Comparison of ENCODE assay signal across 33 cellular contexts in genomic region chr2:142722086-142722485, GRCh38.
"Had no signal": no experiment of that assay in that cellular context is flagged by ENCODE, and none has a peak within 500 bp of the region (broad histone marks: within the 10 kb centered on the region; RNA-seq: fewer than 3 reads in every experiment).

No MANE protein-coding gene starts in this region.

- H3K27me3 Mint-ChIP-seq: activated B cell treated with CpG ODN at 0.5 μM for 24 hours; activated CD4-positive, alpha-beta memory T cell treated with anti-CD3 and anti-CD28 coated beads for 36 hours; activated CD4-positive, alpha-beta T cell treated with anti-CD3 and anti-CD28 coated beads, Interleukin-2, amount 10 ng/mL, durations not matched to agents 24 days and 14 days; activated CD8-positive, alpha-beta T cell treated with anti-CD3 and anti-CD28 coated beads for 36 hours; activated naive CD4-positive, alpha-beta T cell treated with anti-CD3 and anti-CD28 coated beads, Interleukin-2, amount 10 ng/mL, durations not matched to agents 7 days and 5 days; activated naive CD4-positive, alpha-beta T cell treated with anti-CD3 and anti-CD28 coated beads, Interleukin-2, amount 50 U/mL, for 24 hours; activated naive CD8-positive, alpha-beta T cell; activated naive CD8-positive, alpha-beta T cell treated with anti-CD3 and anti-CD28 coated beads, Interleukin-2, amount 10 ng/mL, durations not matched to agents 7 days and 5 days; activated naive CD8-positive, alpha-beta T cell treated with anti-CD3 and anti-CD28 coated beads, Interleukin-2, amount 50 U/mL, for 24 hours; activated T-cell treated with anti-CD3 and anti-CD28 coated beads, Interleukin-2, amount 50 U/mL, for 24 hours; brain had no signal

- H3K36me3 Mint-ChIP-seq: activated CD4-positive, alpha-beta memory T cell treated with anti-CD3 and anti-CD28 coated beads for 36 hours; activated naive CD4-positive, alpha-beta T cell treated with anti-CD3 and anti-CD28 coated beads, Interleukin-2, amount 10 ng/mL, durations not matched to agents 7 days and 5 days; activated naive CD4-positive, alpha-beta T cell treated with anti-CD3 and anti-CD28 coated beads, Interleukin-2, amount 50 U/mL, for 24 hours; activated naive CD8-positive, alpha-beta T cell; activated naive CD8-positive, alpha-beta T cell treated with anti-CD3 and anti-CD28 coated beads, Interleukin-2, amount 10 ng/mL, durations not matched to agents 7 days and 5 days; brain had no signal

- DNase-seq: activated B cell treated with CpG ODN at 0.5 μM for 24 hours; activated CD4-positive, alpha-beta memory T cell treated with anti-CD3 and anti-CD28 coated beads for 36 hours; activated CD4-positive, alpha-beta T cell treated with anti-CD3 and anti-CD28 coated beads for 4 hours; activated CD4-positive, alpha-beta T cell treated with anti-CD3 and anti-CD28 coated beads, Interleukin-2, amount 10 ng/mL, durations not matched to agents 24 days and 14 days; activated CD4-positive, alpha-beta T cell treated with anti-CD3 and anti-CD28 coated beads, Interleukin-2, amount 50 U/mL, for 1 hour; activated CD4-positive, alpha-beta T cell treated with anti-CD3 and anti-CD28 coated beads, Interleukin-2, amount 50 U/mL, for 4 hours; activated CD4-positive, CD25-positive, alpha-beta regulatory T cell treated with anti-CD3 and anti-CD28 coated beads, Interleukin-2, amount 50 U/mL, for 72 hours; activated CD8-positive, alpha-beta memory T cell treated with anti-CD3 and anti-CD28 coated beads, Interleukin-2, amount 50 U/mL, for 4 hours; activated CD8-positive, alpha-beta T cell treated with anti-CD3 and anti-CD28 coated beads for 36 hours; activated effector memory CD4-positive, alpha-beta T cell treated with Interleukin-2 at 50 U/mL for 16 hours; activated gamma-delta T cell; activated naive CD4-positive, alpha-beta T cell treated with anti-CD3 and anti-CD28 coated beads, Interleukin-2, amount 10 ng/mL, durations not matched to agents 7 days and 5 days; activated naive CD4-positive, alpha-beta T cell treated with Interleukin-2 at 50 U/mL for 16 hours; activated naive CD8-positive, alpha-beta T cell treated with anti-CD3 and anti-CD28 coated beads, Interleukin-2, amount 10 ng/mL, durations not matched to agents 7 days and 5 days; activated naive CD8-positive, alpha-beta T cell treated with anti-CD3 and anti-CD28 coated beads, Interleukin-2, amount 50 U/mL, for 24 hours; activated T-cell treated with anti-CD3 and anti-CD28 coated beads for 4 hours; activated T-cell treated with anti-CD3 and anti-CD28 coated beads, Interleukin-2, amount 50 U/mL, for 24 hours; activated T-cell treated with anti-CD3 and anti-CD28 coated beads, Interleukin-2, amount 50 U/mL, for 48 hours; amygdala; anterior cingulate cortex; central memory CD4-positive, alpha-beta T cell; T-helper 1 cell; T-helper 2 cell; T-helper 9 cell had no signal

- H3K36me3 ChIP-seq: ascending aorta, cardiac muscle cell had no signal

- H3K9me3 Mint-ChIP-seq: activated B cell treated with CpG ODN at 0.5 μM for 24 hours; activated CD4-positive, alpha-beta memory T cell treated with anti-CD3 and anti-CD28 coated beads for 36 hours; activated CD4-positive, alpha-beta T cell treated with anti-CD3 and anti-CD28 coated beads, Interleukin-2, amount 10 ng/mL, durations not matched to agents 24 days and 14 days; activated CD8-positive, alpha-beta T cell treated with anti-CD3 and anti-CD28 coated beads for 36 hours; activated naive CD4-positive, alpha-beta T cell treated with anti-CD3 and anti-CD28 coated beads, Interleukin-2, amount 10 ng/mL, durations not matched to agents 7 days and 5 days; activated naive CD4-positive, alpha-beta T cell treated with anti-CD3 and anti-CD28 coated beads, Interleukin-2, amount 50 U/mL, for 24 hours; activated naive CD8-positive, alpha-beta T cell treated with anti-CD3 and anti-CD28 coated beads, Interleukin-2, amount 10 ng/mL, durations not matched to agents 7 days and 5 days; activated T-helper 2 cell treated with anti-CD3 and anti-CD28 coated beads, Interferon-gamma antibody, Interleukin-2, Interleukin-4, amounts not matched to agents 10 μg/mL and 5 μg/mL and 100 μg/mL, durations not matched to agents 14 hours and 24 hours and 36 hours; brain; T-helper 1 cell treated with Interleukin-12 subunit alpha and Interleukin-12 subunit beta and Interleukin-4 antibody, amounts not matched to agents 30 μg/mL and 1 μg/mL, for 36 hours; T-helper 2 cell treated with Interferon-gamma antibody and Interleukin-4, amounts not matched to agents 5 μg/mL and 100 μg/mL, for 36 hours had no signal

- H3K4me3 Mint-ChIP-seq: activated B cell treated with CpG ODN at 0.5 μM for 24 hours; activated CD4-positive, alpha-beta memory T cell treated with anti-CD3 and anti-CD28 coated beads for 36 hours; activated CD4-positive, alpha-beta T cell treated with anti-CD3 and anti-CD28 coated beads, Interleukin-2, amount 10 ng/mL, durations not matched to agents 24 days and 14 days; activated CD8-positive, alpha-beta T cell treated with anti-CD3 and anti-CD28 coated beads for 36 hours; activated naive CD4-positive, alpha-beta T cell treated with anti-CD3 and anti-CD28 coated beads, Interleukin-2, amount 10 ng/mL, durations not matched to agents 7 days and 5 days; activated naive CD4-positive, alpha-beta T cell treated with anti-CD3 and anti-CD28 coated beads, Interleukin-2, amount 50 U/mL, for 24 hours; activated naive CD8-positive, alpha-beta T cell; activated naive CD8-positive, alpha-beta T cell treated with anti-CD3 and anti-CD28 coated beads, Interleukin-2, amount 10 ng/mL, durations not matched to agents 7 days and 5 days; activated naive CD8-positive, alpha-beta T cell treated with anti-CD3 and anti-CD28 coated beads, Interleukin-2, amount 50 U/mL, for 24 hours; activated T-cell treated with anti-CD3 and anti-CD28 coated beads, Interleukin-2, amount 50 U/mL, for 24 hours; brain; T-helper 1 cell treated with Interleukin-12 subunit alpha and Interleukin-12 subunit beta and Interleukin-4 antibody, amounts not matched to agents 30 μg/mL and 1 μg/mL, for 36 hours; T-helper 2 cell treated with Interferon-gamma antibody and Interleukin-4, amounts not matched to agents 5 μg/mL and 100 μg/mL, for 36 hours had no signal

- H3K27ac ChIP-seq: ascending aorta, cardiac muscle cell, VCaP had no signal

- H3K27ac Mint-ChIP-seq: activated B cell treated with CpG ODN at 0.5 μM for 24 hours; activated CD4-positive, alpha-beta memory T cell treated with anti-CD3 and anti-CD28 coated beads for 36 hours; activated CD4-positive, alpha-beta T cell treated with anti-CD3 and anti-CD28 coated beads, Interleukin-2, amount 10 ng/mL, durations not matched to agents 24 days and 14 days; activated CD8-positive, alpha-beta T cell treated with anti-CD3 and anti-CD28 coated beads for 36 hours; activated naive CD4-positive, alpha-beta T cell treated with anti-CD3 and anti-CD28 coated beads, Interleukin-2, amount 10 ng/mL, durations not matched to agents 7 days and 5 days; activated naive CD4-positive, alpha-beta T cell treated with anti-CD3 and anti-CD28 coated beads, Interleukin-2, amount 50 U/mL, for 24 hours; activated naive CD8-positive, alpha-beta T cell; activated naive CD8-positive, alpha-beta T cell treated with anti-CD3 and anti-CD28 coated beads, Interleukin-2, amount 10 ng/mL, durations not matched to agents 7 days and 5 days; activated naive CD8-positive, alpha-beta T cell treated with anti-CD3 and anti-CD28 coated beads, Interleukin-2, amount 50 U/mL, for 24 hours; activated T-cell treated with anti-CD3 and anti-CD28 coated beads, Interleukin-2, amount 50 U/mL, for 24 hours; activated T-helper 2 cell treated with anti-CD3 and anti-CD28 coated beads, Interferon-gamma antibody, Interleukin-2, Interleukin-4, amounts not matched to agents 10 μg/mL and 5 μg/mL and 100 μg/mL, durations not matched to agents 14 hours and 24 hours and 36 hours; brain; T-helper 1 cell treated with Interleukin-12 subunit alpha and Interleukin-12 subunit beta and Interleukin-4 antibody, amounts not matched to agents 30 μg/mL and 1 μg/mL, for 36 hours; T-helper 2 cell treated with Interferon-gamma antibody and Interleukin-4, amounts not matched to agents 5 μg/mL and 100 μg/mL, for 36 hours had no signal

- H3K9me3 ChIP-seq: ascending aorta had no signal

- H3K4me1 ChIP-seq: ascending aorta had no signal

- H3K4me1 Mint-ChIP-seq: activated CD4-positive, alpha-beta T cell treated with anti-CD3 and anti-CD28 coated beads, Interleukin-2, amount 10 ng/mL, durations not matched to agents 24 days and 14 days; activated naive CD4-positive, alpha-beta T cell treated with anti-CD3 and anti-CD28 coated beads, Interleukin-2, amount 10 ng/mL, durations not matched to agents 7 days and 5 days; activated naive CD4-positive, alpha-beta T cell treated with anti-CD3 and anti-CD28 coated beads, Interleukin-2, amount 50 U/mL, for 24 hours; activated naive CD8-positive, alpha-beta T cell treated with anti-CD3 and anti-CD28 coated beads, Interleukin-2, amount 10 ng/mL, durations not matched to agents 7 days and 5 days; activated naive CD8-positive, alpha-beta T cell treated with anti-CD3 and anti-CD28 coated beads, Interleukin-2, amount 50 U/mL, for 24 hours had no signal

- H3K27me3 ChIP-seq: ascending aorta, cardiac muscle cell had no signal

- ATAC-seq: activated CD8-positive, alpha-beta T cell treated with anti-CD3 and anti-CD28 coated beads for 36 hours; activated naive CD8-positive, alpha-beta T cell treated with anti-CD3 and anti-CD28 coated beads, Interleukin-2, amount 50 U/mL, for 24 hours had no signal

- H3K4me3 ChIP-seq: ascending aorta, cardiac muscle cell had no signal
